23 cellular contexts compared by ENCODE assay signal in genomic region chr12:5637698-5638097, GRCh38.
"Had no signal": no experiment of that assay in that cellular context is flagged by ENCODE, and none has a peak within 500 bp of the region (broad histone marks: within the 10 kb centered on the region; RNA-seq: fewer than 3 reads in every experiment).

No MANE protein-coding gene starts in this region.

- H3K27ac ChIP-seq: coronary artery, dorsolateral prefrontal cortex, esophagus muscularis mucosa, foreskin keratinocyte, gastroesophageal sphincter, heart left ventricle, hepatocyte, lower lobe of right lung had no signal

- H3K79me2 ChIP-seq: hepatocyte had no signal

- FAIRE-seq: colon, endothelial cell of umbilical vein, frontal cortex, islet of Langerhans, keratinocyte had no signal

- H3K36me3 ChIP-seq: esophagus muscularis mucosa, gastroesophageal sphincter, heart left ventricle, lower lobe of right lung had no signal

- H3K4me3 ChIP-seq: coronary artery, dorsolateral prefrontal cortex, esophagus muscularis mucosa, gastroesophageal sphincter, heart left ventricle, hepatocyte, lower lobe of right lung, mucosa of descending colon had no signal

- H3K9me3 Mint-ChIP-seq: mesothelial cell of epicardium had no signal

- H3K27me3 ChIP-seq: esophagus muscularis mucosa, foreskin keratinocyte, hepatocyte had no signal

- ATAC-seq: foreskin keratinocyte, gastroesophageal sphincter, heart left ventricle, left colon, left lobe of liver, left ventricle myocardium superior, lower lobe of right lung, mucosa of descending colon had no signal

- H3K4me3 Mint-ChIP-seq: mesothelial cell of epicardium had no signal

- H3K9me3 ChIP-seq: esophagus muscularis mucosa, gastroesophageal sphincter, heart left ventricle, lower lobe of right lung, mucosa of descending colon had no signal

- H2AFZ ChIP-seq: hepatocyte had no signal

- H3K4me2 ChIP-seq: hepatocyte had no signal

- DNase-seq: dermis blood vessel endothelial cell; dorsolateral prefrontal cortex; effector CD4-positive, alpha-beta T cell; effector memory CD4-positive, alpha-beta T cell; foreskin keratinocyte; heart left ventricle; kidney glomerular epithelial cell; left colon; left ventricle myocardium superior; lower lobe of right lung; mesenchymal stem cell; mucosa of descending colon had no signal

- H3K27ac Mint-ChIP-seq: mesothelial cell of epicardium had no signal

- H3K4me1 ChIP-seq: esophagus muscularis mucosa, foreskin keratinocyte, gastroesophageal sphincter, lower lobe of right lung had no signal

- H3K36me3 Mint-ChIP-seq: mesothelial cell of epicardium had no signal
